Comparison of ENCODE assay signal across 29 cellular contexts in the genomic region with DNA sequence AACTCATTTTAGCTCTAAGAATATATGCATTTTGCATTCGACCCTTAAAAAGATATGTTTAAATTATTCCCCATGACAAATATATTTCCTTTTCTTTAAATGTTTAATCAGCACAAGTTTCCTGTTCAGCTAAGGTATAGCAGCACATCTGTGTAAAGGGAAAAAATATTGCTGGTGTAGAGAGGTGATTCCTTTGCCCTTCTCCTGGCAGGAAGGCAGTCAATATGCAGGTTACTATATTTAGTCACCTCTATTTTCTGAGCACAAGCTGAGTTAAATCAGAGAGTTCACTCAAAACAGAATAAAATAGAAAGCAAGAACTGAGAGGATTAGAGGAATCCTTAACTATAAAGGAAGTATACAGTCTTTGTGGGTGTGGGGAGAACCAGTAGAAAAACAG.
"Had no signal": no experiment of that assay in that cellular context is flagged by ENCODE, and none has a peak within 500 bp of the region (broad histone marks: within the 10 kb centered on the region; RNA-seq: fewer than 3 reads in every experiment).

No MANE protein-coding gene starts in this region.

- H3K4me1 Mint-ChIP-seq: activated CD4-positive, alpha-beta memory T cell treated with anti-CD3 and anti-CD28 coated beads, Interleukin-2, amount 10 ng/mL, durations not matched to agents 7 days and 5 days; activated CD4-positive, alpha-beta T cell treated with anti-CD3 and anti-CD28 coated beads for 36 hours; activated CD4-positive, alpha-beta T cell treated with anti-CD3 and anti-CD28 coated beads, Interleukin-2, amount 10 ng/mL, durations not matched to agents 24 days and 14 days; activated naive CD4-positive, alpha-beta T cell treated with anti-CD3 and anti-CD28 coated beads, Interleukin-2, amount 10 ng/mL, durations not matched to agents 7 days and 5 days; activated naive CD8-positive, alpha-beta T cell treated with anti-CD3 and anti-CD28 coated beads, Interleukin-2, amount 10 ng/mL, durations not matched to agents 7 days and 5 days; T-helper 17 cell had no signal

- H3K9me3 Mint-ChIP-seq: activated CD4-positive, alpha-beta memory T cell treated with anti-CD3 and anti-CD28 coated beads, Interleukin-2, amount 10 ng/mL, durations not matched to agents 7 days and 5 days; activated CD4-positive, alpha-beta T cell treated with anti-CD3 and anti-CD28 coated beads, Interleukin-2, amount 10 ng/mL, durations not matched to agents 24 days and 14 days; activated naive CD4-positive, alpha-beta T cell treated with anti-CD3 and anti-CD28 coated beads, Interleukin-2, amount 10 ng/mL, durations not matched to agents 7 days and 5 days; activated naive CD4-positive, alpha-beta T cell treated with anti-CD3 and anti-CD28 coated beads, Interleukin-2, amount 50 U/mL, for 72 hours; activated naive CD8-positive, alpha-beta T cell treated with anti-CD3 and anti-CD28 coated beads, Interleukin-2, amount 10 ng/mL, durations not matched to agents 7 days and 5 days; activated T-cell treated with anti-CD3 and anti-CD28 coated beads, Interleukin-2, amount 50 U/mL, for 24 hours had no signal

- H3K27ac Mint-ChIP-seq: activated CD4-positive, alpha-beta memory T cell treated with anti-CD3 and anti-CD28 coated beads, Interleukin-2, amount 10 ng/mL, durations not matched to agents 7 days and 5 days; activated CD4-positive, alpha-beta T cell treated with anti-CD3 and anti-CD28 coated beads for 36 hours; activated CD4-positive, alpha-beta T cell treated with anti-CD3 and anti-CD28 coated beads, Interleukin-2, amount 10 ng/mL, durations not matched to agents 24 days and 14 days; activated naive CD4-positive, alpha-beta T cell treated with anti-CD3 and anti-CD28 coated beads, Interleukin-2, amount 50 U/mL, for 72 hours; activated naive CD8-positive, alpha-beta T cell treated with anti-CD3 and anti-CD28 coated beads, Interleukin-2, amount 10 ng/mL, durations not matched to agents 7 days and 5 days; activated T-cell treated with anti-CD3 and anti-CD28 coated beads, Interleukin-2, amount 50 U/mL, for 24 hours; activated T-cell treated with anti-CD3 and anti-CD28 coated beads, Interleukin-2, amount 50 U/mL, for 72 hours; effector memory CD8-positive, alpha-beta T cell; T-helper 17 cell had no signal

- H3K36me3 Mint-ChIP-seq: activated naive CD4-positive, alpha-beta T cell treated with anti-CD3 and anti-CD28 coated beads, Interleukin-2, amount 10 ng/mL, durations not matched to agents 7 days and 5 days; activated naive CD4-positive, alpha-beta T cell treated with anti-CD3 and anti-CD28 coated beads, Interleukin-2, amount 50 U/mL, for 72 hours; activated naive CD8-positive, alpha-beta T cell treated with anti-CD3 and anti-CD28 coated beads, Interleukin-2, amount 10 ng/mL, durations not matched to agents 7 days and 5 days had no signal

- H3K27me3 ChIP-seq: brain microvascular endothelial cell, esophagus muscularis mucosa, foreskin keratinocyte, gastrocnemius medialis had no signal

- ATAC-seq: activated CD4-positive, alpha-beta T cell treated with anti-CD3 and anti-CD28 coated beads for 36 hours; activated naive CD4-positive, alpha-beta T cell treated with anti-CD3 and anti-CD28 coated beads, Interleukin-2, amount 50 U/mL, for 72 hours; activated T-cell treated with anti-CD3 and anti-CD28 coated beads, Interleukin-2, amount 50 U/mL, for 72 hours; effector memory CD8-positive, alpha-beta T cell; foreskin keratinocyte; gastrocnemius medialis; T-helper 17 cell had no signal

- DNase-seq: activated CD4-positive, alpha-beta memory T cell treated with anti-CD3 and anti-CD28 coated beads, Interleukin-2, amount 10 ng/mL, durations not matched to agents 7 days and 5 days; activated CD4-positive, alpha-beta T cell treated with anti-CD3 and anti-CD28 coated beads for 36 hours; activated CD4-positive, alpha-beta T cell treated with anti-CD3 and anti-CD28 coated beads, Interleukin-2, amount 10 ng/mL, durations not matched to agents 24 days and 14 days; activated CD4-positive, alpha-beta T cell treated with anti-CD3 and anti-CD28 coated beads, Interleukin-2, amount 50 U/mL, for 4 hours; activated CD4-positive, CD25-positive, alpha-beta regulatory T cell; activated CD4-positive, CD25-positive, alpha-beta regulatory T cell treated with anti-CD3 and anti-CD28 coated beads, Interleukin-2, amount 50 U/mL, for 72 hours; activated CD8-positive, alpha-beta memory T cell treated with anti-CD3 and anti-CD28 coated beads, Interleukin-2, amount 50 U/mL, for 48 hours; activated gamma-delta T cell; activated naive CD4-positive, alpha-beta T cell; activated naive CD4-positive, alpha-beta T cell treated with anti-CD3 and anti-CD28 coated beads, Interleukin-2, amount 10 ng/mL, durations not matched to agents 7 days and 5 days; activated naive CD8-positive, alpha-beta T cell treated with anti-CD3 and anti-CD28 coated beads, Interleukin-2, amount 10 ng/mL, durations not matched to agents 7 days and 5 days; activated T-cell treated with anti-CD3 and anti-CD28 coated beads for 4 hours; activated T-cell treated with anti-CD3 and anti-CD28 coated beads, Interleukin-2, amount 50 U/mL, for 24 hours; activated T-cell treated with anti-CD3 and anti-CD28 coated beads, Interleukin-2, amount 50 U/mL, for 72 hours; anterior cingulate cortex; brain microvascular endothelial cell; caudate nucleus; cortex of kidney; dermis blood vessel endothelial cell; effector CD4-positive, alpha-beta T cell; effector memory CD8-positive, alpha-beta T cell; erythroblast; foreskin keratinocyte; gastrocnemius medialis; glutamatergic neuron; T-helper 1 cell; T-helper 17 cell had no signal

- H3K4me1 ChIP-seq: foreskin keratinocyte, gastrocnemius medialis had no signal

- H3K27ac ChIP-seq: brain microvascular endothelial cell, esophagus muscularis mucosa, foreskin keratinocyte, gastrocnemius medialis had no signal

- H3K27me3 Mint-ChIP-seq: activated CD4-positive, alpha-beta memory T cell treated with anti-CD3 and anti-CD28 coated beads, Interleukin-2, amount 10 ng/mL, durations not matched to agents 7 days and 5 days; effector memory CD8-positive, alpha-beta T cell had no signal

- H3K9me3 ChIP-seq: esophagus muscularis mucosa, gastrocnemius medialis had no signal

- H3K4me3 ChIP-seq: esophagus muscularis mucosa, gastrocnemius medialis had no signal

- H3K36me3 ChIP-seq: brain microvascular endothelial cell, esophagus muscularis mucosa, gastrocnemius medialis had no signal

- H3K4me3 Mint-ChIP-seq: activated CD4-positive, alpha-beta memory T cell treated with anti-CD3 and anti-CD28 coated beads, Interleukin-2, amount 10 ng/mL, durations not matched to agents 7 days and 5 days; activated CD4-positive, alpha-beta T cell treated with anti-CD3 and anti-CD28 coated beads for 36 hours; activated CD4-positive, alpha-beta T cell treated with anti-CD3 and anti-CD28 coated beads, Interleukin-2, amount 10 ng/mL, durations not matched to agents 24 days and 14 days; activated naive CD4-positive, alpha-beta T cell treated with anti-CD3 and anti-CD28 coated beads, Interleukin-2, amount 10 ng/mL, durations not matched to agents 7 days and 5 days; activated naive CD8-positive, alpha-beta T cell treated with anti-CD3 and anti-CD28 coated beads, Interleukin-2, amount 10 ng/mL, durations not matched to agents 7 days and 5 days; activated T-cell treated with anti-CD3 and anti-CD28 coated beads, Interleukin-2, amount 50 U/mL, for 24 hours; activated T-cell treated with anti-CD3 and anti-CD28 coated beads, Interleukin-2, amount 50 U/mL, for 72 hours; effector memory CD8-positive, alpha-beta T cell; T-helper 17 cell had no signal
